ENCODE assay signal across 14 cellular contexts in genomic region chr12:127238061-127238460, GRCh38.
"Had no signal": no experiment of that assay in that cellular context is flagged by ENCODE, and none has a peak within 500 bp of the region (broad histone marks: within the 10 kb centered on the region; RNA-seq: fewer than 3 reads in every experiment).

No MANE protein-coding gene starts in this region.

- ATAC-seq: heart left ventricle, left lung had no signal

- H3K27ac Mint-ChIP-seq: activated naive CD4-positive, alpha-beta T cell treated with anti-CD3 and anti-CD28 coated beads, Interleukin-2, amount 50 U/mL, for 24 hours; brain; nephron progenitor cell; stimulated activated naive CD8-positive, alpha-beta T cell treated with anti-CD3 and anti-CD28 coated beads, Interleukin-15, Interleukin-2, amounts not matched to agents 100 ng/mL and 50 ng/mL, for 24 hours had no signal

- H3K27me3 Mint-ChIP-seq: brain had no signal

- H3K4me1 Mint-ChIP-seq: activated naive CD4-positive, alpha-beta T cell treated with anti-CD3 and anti-CD28 coated beads, Interleukin-2, amount 50 U/mL, for 24 hours; brain; nephron progenitor cell had no signal

- H3K36me3 Mint-ChIP-seq: activated naive CD4-positive, alpha-beta T cell treated with anti-CD3 and anti-CD28 coated beads, Interleukin-2, amount 50 U/mL, for 24 hours; brain had no signal

- H3K9me3 ChIP-seq: heart left ventricle, left lung, upper lobe of left lung had no signal

- H3K9me3 Mint-ChIP-seq: activated naive CD4-positive, alpha-beta T cell treated with anti-CD3 and anti-CD28 coated beads, Interleukin-2, amount 50 U/mL, for 24 hours; nephron progenitor cell had no signal

- H3K4me1 ChIP-seq: left lung, upper lobe of left lung had no signal

- H3K27ac ChIP-seq: upper lobe of left lung had no signal

- H3K4me3 ChIP-seq: heart left ventricle, left lung, upper lobe of left lung had no signal

- H3K27me3 ChIP-seq: left lung, upper lobe of left lung had no signal

- H3K4me3 Mint-ChIP-seq: activated naive CD4-positive, alpha-beta T cell treated with anti-CD3 and anti-CD28 coated beads, Interleukin-2, amount 50 U/mL, for 24 hours; brain; nephron progenitor cell; stimulated activated naive CD8-positive, alpha-beta T cell treated with anti-CD3 and anti-CD28 coated beads, Interleukin-15, Interleukin-2, amounts not matched to agents 100 ng/mL and 50 ng/mL, for 24 hours had no signal

- DNase-seq: amygdala; cerebellar nuclear complex; dermis blood vessel endothelial cell; erythroblast; heart left ventricle; left lung; mesendoderm; nephron progenitor cell; stimulated activated CD4-positive, alpha-beta T cell treated with anti-CD3 and anti-CD28 coated beads, Interleukin-15, amount 100 ng/mL, for 24 hours; stimulated activated CD4-positive, alpha-beta T cell treated with anti-CD3 and anti-CD28 coated beads, Interleukin-4, amount 100 ng/mL, for 24 hours; upper lobe of left lung had no signal

- H3K36me3 ChIP-seq: heart left ventricle, left lung, upper lobe of left lung had no signal
